Comparison of ENCODE assay signal across 8 cellular contexts in genomic region chr5:43192558-43193170, GRCh38. TPM values are rescaled to one million over a fixed set of nuclear protein-coding genes. Genes with fewer than 3 reads are reported as not detected.
DNase-seq lines count a peak whose midpoint lies in the region; ATAC-seq, FAIRE-seq and TF ChIP-seq lines count a peak whose summit lies in the region.
"Had no signal": no experiment of that assay in that cellular context is flagged by ENCODE, and none has a peak within 500 bp of the region (broad histone marks: within the 10 kb centered on the region; RNA-seq: fewer than 3 reads in every experiment).

No MANE protein-coding gene starts in this region.

- intact Hi-C loops in mammary epithelial cell (cut with micrococcal nuclease) = no loop called here

- no peak for FAIRE-seq in keratinocyte (lab: Jason Lieb, UNC)
- FAIRE-seq: colon had no signal

- ATAC-seq in GM18867 (IDR thresholded peaks at IDR 0.05; ENCODE audit: unreplicated experiment) (peak; percentile 38), HG02870 (IDR thresholded peaks at IDR 0.05; ENCODE audit: unreplicated experiment) (peak; percentile 16), GM18520 (IDR thresholded peaks at IDR 0.05; ENCODE audit: unreplicated experiment) (no peak)

- H3K9me1 ChIP-seq in keratinocyte (ENCODE audit: control insufficient read depth, extremely low read depth, insufficient read depth, low read length) = no peaks in the 10 kb centered on the region

- DNase-seq in SK-N-MC (ENCODE audit: low read depth, low spot score) (no peak), mammary epithelial cell (peak; percentile 41), keratinocyte (ENCODE audit: low read depth, low spot score) (no peak)
- DNase-seq in stimulated activated CD4-positive, alpha-beta T cell treated with anti-CD3 and anti-CD28 coated beads, Interleukin-12 subunit alpha, Interleukin-12 subunit beta, amount 100 ng/mL, for 48 hours (ENCODE audit: low read depth in 2 of 3, low spot score in 1 of 3) = peak in 2 of 3 donors; percentile 11 to 18

- H3K9me3 ChIP-seq in SK-N-MC (ENCODE audit: low read depth, low read length) (no peaks in the 10 kb centered on the region), mammary epithelial cell (replicated peaks; ENCODE audit: insufficient read depth, low read length) (no peaks in the 10 kb centered on the region), keratinocyte (ENCODE audit: control insufficient read depth, low read depth, low read length) (no peaks in the 10 kb centered on the region)

- dilution Hi-C loops in mammary epithelial cell (cut with HindIII; ENCODE audit: low sequenced_read_pairs) = no loop called here
- dilution Hi-C loops in keratinocyte (cut with MboI; ENCODE audit: extremely low pct_ligation_motif_present, low sequenced_read_pairs) = no loop called here

- H3K4me2 ChIP-seq in mammary epithelial cell (ENCODE audit: insufficient read depth, low read depth, low read length) (peak overlapping the region; percentile 94), keratinocyte (ENCODE audit: control insufficient read depth, extremely low read depth, insufficient read depth, low read depth, low read length) (peak overlapping the region; percentile 91)

- no peak overlapping the region for H3K9ac ChIP-seq in SK-N-MC (ENCODE audit: insufficient read length)
- peak overlapping the region; percentile 51 for H3K9ac ChIP-seq in mammary epithelial cell (ENCODE audit: insufficient read depth, low read length)
- H3K9ac ChIP-seq in keratinocyte (ENCODE audit: control insufficient read depth, extremely low read depth, insufficient read depth, low read length) = peak overlapping the region; percentile 61

- CTCF ChIA-PET in mammary epithelial cell (lab: Charles Lee; ENCODE audit: low non-redundant PET) = no interaction called here

- H3K27me3 ChIP-seq in mammary epithelial cell (ENCODE audit: insufficient read depth, low read length) (peaks cover 4% of the 10 kb centered on the region), keratinocyte (ENCODE audit: control insufficient read depth, extremely low read depth, insufficient read depth, low read length) (peaks cover 15% of the 10 kb centered on the region)

- H4K20me1 ChIP-seq in mammary epithelial cell (ENCODE audit: insufficient read depth, low read length) (no peaks in the 10 kb centered on the region), keratinocyte (ENCODE audit: control insufficient read depth, extremely low read depth, insufficient read depth, low read length) (no peaks in the 10 kb centered on the region)

- H3K36me3 ChIP-seq in SK-N-MC (ENCODE audit: insufficient read depth, low read length) (no peaks in the 10 kb centered on the region), mammary epithelial cell (ENCODE audit: insufficient read depth, low read length) (no peaks in the 10 kb centered on the region), keratinocyte (ENCODE audit: control insufficient read depth in 2 of 2, extremely low read depth in 1 of 2, insufficient read depth in 2 of 2, low read length in 2 of 2) (no peaks in the 10 kb centered on the region)

- no TSS peak for BruUV-seq in mammary epithelial cell (replicated peaks; lab: Mats Ljungman, UMichigan)

- H3K79me2 ChIP-seq in mammary epithelial cell (ENCODE audit: insufficient read depth, low read length) (no peaks in the 10 kb centered on the region), keratinocyte (ENCODE audit: control insufficient read depth, insufficient read depth, low read length) (no peaks in the 10 kb centered on the region)

- TF ChIP-seq CTCF in mammary epithelial cell (conservative IDR thresholded peaks at IDR 0.05 in 1 of 2, IDR thresholded peaks at IDR 0.05 in 1 of 2; ENCODE audit: extremely low read depth in 1 of 2, insufficient read depth in 1 of 2, low read depth in 1 of 2, low read length in 2 of 2) (no peak), keratinocyte (optimal IDR thresholded peaks at IDR 0.05 in 1 of 3, IDR thresholded peaks at IDR 0.05 in 1 of 3, conservative IDR thresholded peaks at IDR 0.05 in 1 of 3; ENCODE audit: extremely low read depth in 1 of 3, insufficient read depth in 2 of 3, low read length in 3 of 3) (no peak)

- H3K4me3 ChIP-seq in SK-N-MC (peak overlapping the region; percentile 83), mammary epithelial cell (replicated peaks in 1 of 3; ENCODE audit: insufficient read depth in 1 of 3, low read depth in 2 of 3, low read length in 3 of 3) (peak overlapping the region; percentile 41 to 48 (median 44)), keratinocyte (ENCODE audit: control insufficient read depth in 2 of 3, extremely low read depth in 1 of 3, insufficient read depth in 2 of 3, low read depth in 1 of 3, low read length in 3 of 3) (peak overlapping the region; percentile 30 to 65 (median 43))

- WGBS in mammary epithelial cell (ENCODE audit: low coverage, missing lambda C conversion rate) = 20% methylated on average over 23 of the region's 49 CpGs

- H3K4me1 ChIP-seq in mammary epithelial cell (ENCODE audit: insufficient read depth, low read length) = peaks cover 24% of the 10 kb centered on the region
- H3K4me1 ChIP-seq in keratinocyte (ENCODE audit: control insufficient read depth, extremely low read depth, insufficient read depth, low read length) = peaks cover 15% of the 10 kb centered on the region

- in situ Hi-C loops in mammary epithelial cell (cut with MboI; ENCODE audit: low sequenced_read_pairs in 2 of 2) = no loop called here

- no peak overlapping the region for H3K27ac ChIP-seq in SK-N-MC
- H3K27ac ChIP-seq in mammary epithelial cell (ENCODE audit: insufficient read depth, low read depth, low read length) = peak overlapping the region; percentile 79
- no peak overlapping the region for H3K27ac ChIP-seq in keratinocyte (ENCODE audit: control insufficient read depth, insufficient read depth, low read length)

- H2AFZ ChIP-seq in mammary epithelial cell (ENCODE audit: low read depth, low read length) (peak overlapping the region; percentile 85), keratinocyte (ENCODE audit: control insufficient read depth, low read length) (peak overlapping the region; percentile 25)

RNA-seq across cellular contexts. Expression of gene NIM1K, which starts 0.6 kb away (rescaled TPM):
- under 1 TPM; under 0.01 to 0.26 TPM for total RNA-seq in mammary epithelial cell
- 0.07 TPM for polyA plus RNA-seq in mammary epithelial cell
- 1.5 TPM for polyA minus RNA-seq in mammary epithelial cell
- 0.07 to 0.21 TPM (median 0.07 TPM) in 3 replicates for polyA plus RNA-seq in keratinocyte
- not detected for polyA plus RNA-seq in keratinocyte (2011; ENCODE audit: low read depth)
- 0.06 and 0.13 TPM in 2 replicates for polyA plus RNA-seq in keratinocyte (2011; cell fraction: cytosol; rRNA removed)
- 0.14 and 0.29 TPM in 2 replicates for polyA plus RNA-seq in keratinocyte (2011; cell fraction: nucleus; rRNA removed)
- polyA plus RNA-seq in keratinocyte (2012; ENCODE audit: low replicate concordance) = 0.08 TPM in 1 of 2 replicates, not detected in the other
- polyA minus RNA-seq in keratinocyte = not detected in 3 replicates
- not detected for polyA minus RNA-seq in keratinocyte (2011; cell fraction: cytosol; rRNA and poly(A)+ RNA removed)
- 0.21 and 0.39 TPM in 2 replicates for polyA minus RNA-seq in keratinocyte (2011; cell fraction: nucleus; rRNA and poly(A)+ RNA removed)

Comparison
In these comparisons a context has a peak if more than half of its experiments do, and no peak if none do; other contexts are left out.
1. DNase-seq: peak in mammary epithelial cell (single experiment) and stimulated activated CD4-positive, alpha-beta T cell treated with anti-CD3 and anti-CD28 coated beads, Interleukin-12 subunit alpha, Interleukin-12 subunit beta, amount 100 ng/mL, for 48 hours (2 of 3); none in SK-N-MC (single experiment) and keratinocyte (single experiment).
2. Peak in every context shown above with its lines, with median percentiles within 50 percentile points of each other: H3K4me3 ChIP-seq.